24 cellular contexts compared by ENCODE assay signal in genomic region chr15:100107151-100107550, GRCh38.
DNase-seq lines count a peak whose midpoint lies in the region; ATAC-seq, FAIRE-seq and TF ChIP-seq lines count a peak whose summit lies in the region.
"Had no signal": no experiment of that assay in that cellular context is flagged by ENCODE, and none has a peak within 500 bp of the region (broad histone marks: within the 10 kb centered on the region; RNA-seq: fewer than 3 reads in every experiment).

No MANE protein-coding gene starts in this region.

- no peak overlapping the region for H2AFZ ChIP-seq in SK-N-SH (ENCODE audit: low read depth)
- H2AFZ ChIP-seq: GM23248 had no signal

- no peak overlapping the region for H3K9ac ChIP-seq in SK-N-SH
- H3K9ac ChIP-seq: BLaER1 treated with 17β-estradiol and CSF1 and Interleukin-3, amounts not matched to agents 10 nM and 100 nM; GM23248 had no signal

- TF ChIP-seq RAD21 in SK-N-SH (IDR thresholded peaks at IDR 0.05; ENCODE audit: low read length): no peak

- CTCF ChIA-PET in SK-N-SH (lab: Yijun Ruan, JAX): interaction anchor here (0.9 to 6.6 kb wide), 7 partner anchors 15 to 242 kb away, joined by 3 to 50 read pairs (median 6); no protein-coding TSS in a partner anchor

- H3K4me1 ChIP-seq in SK-N-SH (ENCODE audit: control insufficient read depth in 1 of 2, insufficient read depth in 2 of 2, low read depth in 1 of 2, low read length in 1 of 2) (peaks cover 0 to 35% of the 10 kb centered on the region in 2 experiments; a peak in 1 of 4 replicates), aorta (ENCODE audit: control insufficient read depth in 1 of 2, insufficient read depth in 2 of 2, low read length in 2 of 2) (peaks cover 0 to 2% of the 10 kb centered on the region in 2 donors)
- H3K4me1 ChIP-seq: Caco-2, HAP-1 had no signal

- no peaks in the 10 kb centered on the region for H3K9me3 ChIP-seq in SK-N-SH
- H3K9me3 ChIP-seq in aorta (ENCODE audit: control insufficient read depth, low read length): no peaks in the 10 kb centered on the region
- H3K9me3 ChIP-seq: Caco-2, HAP-1, SJCRH30 had no signal

- peak overlapping the region in 1 of 2 experiments; percentile 96; a peak in 2 of 4 replicates for H3K27ac ChIP-seq in SK-N-SH (ENCODE audit: low read depth in 2 of 2, low read length in 1 of 2)
- no peak overlapping the region for H3K27ac ChIP-seq in aorta (ENCODE audit: low read depth in 1 of 2, low read length in 2 of 2)
- H3K27ac ChIP-seq: 22Rv1; BLaER1 treated with 17β-estradiol and CSF1 and Interleukin-3, amounts not matched to agents 10 nM and 100 nM; GM23248; SJCRH30 had no signal

- intact Hi-C loops in aorta (cut with DNase I): loop anchor here in 1 of 2 donors (5.0 kb wide), 1 partner anchor 45 kb away; no protein-coding TSS in a partner anchor

- POLR2A ChIA-PET in SK-N-SH (lab: Yijun Ruan, JAX): interaction anchor here (0.7 to 1.0 kb wide), 3 partner anchors 91 to 659 kb away, joined by 3 read pairs; no protein-coding TSS in a partner anchor

- TF ChIP-seq EP300 in SK-N-SH (IDR thresholded peaks at IDR 0.05; ENCODE audit: borderline replicate concordance in 1 of 2, low read depth in 1 of 2, low read length in 1 of 2): no peak

- ATAC-seq in aorta (ENCODE audit: low FRiP score) (no peak), HG02798 (IDR thresholded peaks at IDR 0.05; ENCODE audit: poor library complexity, unreplicated experiment) (no peak)

- no peak for TF ChIP-seq CTCF in SK-N-SH (IDR thresholded peaks at IDR 0.05)

- H3K36me3 ChIP-seq in SK-N-SH (replicated peaks in 1 of 2; ENCODE audit: control insufficient read depth in 1 of 2, insufficient read depth in 2 of 2, low read length in 1 of 2): no peaks in the 10 kb centered on the region
- no peaks in the 10 kb centered on the region for H3K36me3 ChIP-seq in aorta (ENCODE audit: control insufficient read depth in 1 of 2, insufficient read depth in 2 of 2, low read length in 1 of 2)
- H3K36me3 ChIP-seq: HAP-1, SJCRH30 had no signal

- no peak for FAIRE-seq in RCC 7860 (lab: Jason Lieb, UNC)
- FAIRE-seq: GM12891 had no signal

- H4K20me1 ChIP-seq in SK-N-SH (ENCODE audit: insufficient read depth): no peaks in the 10 kb centered on the region
- H4K20me1 ChIP-seq: BLaER1 treated with 17β-estradiol and CSF1 and Interleukin-3, amounts not matched to agents 10 nM and 100 nM had no signal

- no peaks in the 10 kb centered on the region for H3K79me2 ChIP-seq in SK-N-SH (ENCODE audit: insufficient read depth)

- no peaks in the 10 kb centered on the region for H3K9me2 ChIP-seq in SK-N-SH

- no peaks in the 10 kb centered on the region for H3F3A ChIP-seq in SK-N-SH (replicated peaks; ENCODE audit: insufficient read depth)

- H3K4me2 ChIP-seq in SK-N-SH: no peak overlapping the region
- H3K4me2 ChIP-seq: BLaER1 treated with 17β-estradiol and CSF1 and Interleukin-3, amounts not matched to agents 10 nM and 100 nM had no signal

- peak; percentile 45 for DNase-seq in activated effector memory CD4-positive, alpha-beta T cell treated with anti-CD3 and anti-CD28 coated beads, Interleukin-2, amount 50 U/mL, for 16 hours
- no peak for DNase-seq in activated effector memory CD4-positive, alpha-beta T cell treated with Interleukin-2 at 50 U/mL for 16 hours
- peak; percentile 74 for DNase-seq in SK-N-SH
- peak; percentile 30 for DNase-seq in mesenteric fat pad (ENCODE audit: low spot score)
- peak; percentile 8 to 55 for DNase-seq in aorta
- DNase-seq in DMS 273 treated with DMSO at 0.1 percent for 48 hours (lab: John Stamatoyannopoulos, UW): no peak
- no peak for DNase-seq in RCC 7860 (ENCODE audit: low spot score)
- DNase-seq: ACHN; CD4-positive, alpha-beta memory T cell; GM23248; KBM-7; NCI-H1092; NCI-H1436; NCI-H2029; NCI-H2227 treated with DMSO at 0.1 percent for 48 hours; NCI-H510A treated with DMSO at 0.1 percent for 48 hours; NCI-H748 treated with DMSO at 0.1 percent for 48 hours; SJCRH30 had no signal

- H3K4me3 ChIP-seq in SK-N-SH (ENCODE audit: low read depth in 2 of 2, low read length in 1 of 2): no peak overlapping the region
- H3K4me3 ChIP-seq in aorta (ENCODE audit: low read length in 2 of 2): no peak overlapping the region
- H3K4me3 ChIP-seq: BLaER1 treated with 17β-estradiol and CSF1 and Interleukin-3, amounts not matched to agents 10 nM and 100 nM; GM23248; HAP-1; SJCRH30 had no signal

- no peaks in the 10 kb centered on the region for H3K27me3 ChIP-seq in SK-N-SH (ENCODE audit: insufficient read depth)
- H3K27me3 ChIP-seq in aorta (ENCODE audit: control insufficient read depth in 1 of 2, insufficient read depth in 2 of 2, low read length in 1 of 2): no peaks in the 10 kb centered on the region
- H3K27me3 ChIP-seq: SJCRH30 had no signal

- 17% methylated on average over 4 of the region's 8 CpGs for WGBS in SK-N-SH (ENCODE audit: low lambda C conversion rate)
- 68 to 73% methylated on average over 8 of the region's 8 CpGs for WGBS in aorta, 2 donors

TF ChIP-seq in SK-N-SH, 30 proteins besides CTCF, POLR2A, EP300 and RAD21:
- peak; percentile 23; the same call in 1 of the 2 replicates for TF ChIP-seq MXI1 (IDR thresholded peaks at IDR 0.05; ENCODE audit: low read depth, low read length)
- TF ChIP-seq RCOR1 (IDR thresholded peaks at IDR 0.05; ENCODE audit: low read length): no peak
- TF ChIP-seq RFX5 (IDR thresholded peaks at IDR 0.05; ENCODE audit: low read length): no peak
- peak; percentile 0; the same call in 1 of the 2 replicates for TF ChIP-seq TCF12 (IDR thresholded peaks at IDR 0.05)
- no peak for TF ChIP-seq NRF1 (IDR thresholded peaks at IDR 0.05; ENCODE audit: low read depth, low read length)
- TF ChIP-seq GATA2 (CRISPR knock-in tag; IDR thresholded peaks at IDR 0.05): peak; percentile 68

Comparison
In these comparisons a context has a peak if more than half of its experiments do, and no peak if none do; other contexts are left out.
1. DNase-seq: peak in activated effector memory CD4-positive, alpha-beta T cell treated with anti-CD3 and anti-CD28 coated beads, Interleukin-2, amount 50 U/mL, for 16 hours (single experiment), SK-N-SH (single experiment), mesenteric fat pad (single experiment) and aorta (2 of 2); none in activated effector memory CD4-positive, alpha-beta T cell treated with Interleukin-2 at 50 U/mL for 16 hours (single experiment), DMS 273 treated with DMSO at 0.1 percent for 48 hours (single experiment) and RCC 7860 (single experiment).